In genomic region chr14:80323266-80323665, GRCh38 we compare ENCODE assay signal across 20 cellular contexts.
"Had no signal": no experiment of that assay in that cellular context is flagged by ENCODE, and none has a peak within 500 bp of the region (broad histone marks: within the 10 kb centered on the region; RNA-seq: fewer than 3 reads in every experiment).

No MANE protein-coding gene starts in this region.

- DNase-seq: erythroblast; gastrocnemius medialis; glutamatergic neuron; immature natural killer cell; left lung; lower lobe of right lung; midbrain; naive B cell; sigmoid colon; stimulated activated CD4-positive, alpha-beta T cell treated with anti-CD3 and anti-CD28 coated beads, Interleukin-2, amount 100 ng/mL, for 24 hours; stimulated activated CD4-positive, alpha-beta T cell treated with anti-CD3 and anti-CD28 coated beads, Interleukin-4, amount 100 ng/mL, for 4 hours; stimulated activated naive B cell treated with anti-CD40 and anti-IgM and Interleukin-4, amounts not matched to agents 10 μg/mL and 1 μg/mL and 100 μg/mL, for 72 hours; stimulated activated naive CD8-positive, alpha-beta T cell treated with anti-CD3 and anti-CD28 coated beads, Interleukin-15, amount 100 ng/mL, for 72 hours; testis; transverse colon had no signal

- H3K27ac ChIP-seq: gastrocnemius medialis, left lung, lower lobe of right lung, neutrophil, right atrium auricular region, testis, transverse colon had no signal

- H3K4me3 ChIP-seq: gastrocnemius medialis, left lung, lower lobe of right lung, right atrium auricular region, sigmoid colon, skin epidermis, testis, transverse colon had no signal

- H3K27me3 ChIP-seq: gastrocnemius medialis, left lung, neutrophil, right atrium auricular region, sigmoid colon, testis, transverse colon had no signal

- FAIRE-seq: endothelial cell of umbilical vein, keratinocyte had no signal

- H3K9me3 ChIP-seq: gastrocnemius medialis, lower lobe of right lung, neutrophil, testis, transverse colon had no signal

- H3K36me3 ChIP-seq: gastrocnemius medialis, left lung, lower lobe of right lung, neutrophil, right atrium auricular region, sigmoid colon, transverse colon had no signal

- ATAC-seq: left lung; lower lobe of right lung; stimulated activated naive B cell treated with anti-CD40 and anti-IgM and Interleukin-4, amounts not matched to agents 10 μg/mL and 1 μg/mL and 100 μg/mL, for 72 hours; stimulated activated naive CD8-positive, alpha-beta T cell treated with anti-CD3 and anti-CD28 coated beads, Interleukin-15, amount 100 ng/mL, for 72 hours had no signal

- H3K4me1 ChIP-seq: left lung, lower lobe of right lung, right atrium auricular region, testis had no signal
